Comparison of ENCODE assay signal across 15 cellular contexts in genomic region chr5:131274341-131275063, GRCh38. TPM values are rescaled to one million over a fixed set of nuclear protein-coding genes. Genes with fewer than 3 reads are reported as not detected.
DNase-seq lines count a peak whose midpoint lies in the region; ATAC-seq, FAIRE-seq and TF ChIP-seq lines count a peak whose summit lies in the region.
"Had no signal": no experiment of that assay in that cellular context is flagged by ENCODE, and none has a peak within 500 bp of the region (broad histone marks: within the 10 kb centered on the region; RNA-seq: fewer than 3 reads in every experiment).

No MANE protein-coding gene starts in this region.

- peak overlapping the region; percentile 80 for H3K4me3 Mint-ChIP-seq in activated CD4-positive, alpha-beta T cell treated with anti-CD3 and anti-CD28 coated beads, Interleukin-2, amount 10 ng/mL, durations not matched to agents 24 days and 14 days
- H3K4me3 Mint-ChIP-seq in activated T-helper 17 cell treated with anti-CD3 and anti-CD28 coated beads, Interleukin-2, amount 50 U/mL, for 72 hours: peak overlapping the region; percentile 83
- H3K4me3 Mint-ChIP-seq: nephron had no signal

- peaks cover 64% of the 10 kb centered on the region for H3K4me1 Mint-ChIP-seq in activated CD4-positive, alpha-beta T cell treated with anti-CD3 and anti-CD28 coated beads, Interleukin-2, amount 10 ng/mL, durations not matched to agents 24 days and 14 days
- peaks cover 49% of the 10 kb centered on the region for H3K4me1 Mint-ChIP-seq in activated T-helper 17 cell treated with anti-CD3 and anti-CD28 coated beads, Interleukin-2, amount 50 U/mL, for 72 hours

- no peaks in the 10 kb centered on the region for H3K9me3 ChIP-seq in spleen
- H3K9me3 ChIP-seq: SJCRH30, tibial nerve had no signal

- DNase-seq in activated CD4-positive, alpha-beta T cell treated with anti-CD3 and anti-CD28 coated beads, Interleukin-2, amount 10 ng/mL, durations not matched to agents 24 days and 14 days: peak; percentile 66
- DNase-seq in activated CD4-positive, alpha-beta T cell treated with anti-CD3 and anti-CD28 coated beads, Interleukin-2, amount 50 U/mL, for 4 hours: no peak
- DNase-seq in spleen: no peak
- no peak for DNase-seq in HTR-8/SVneo (ENCODE audit: insufficient read length, low spot score)
- DNase-seq in NCI-H2196 (lab: John Stamatoyannopoulos, UW; ENCODE audit: unreplicated experiment): no peak
- DNase-seq in SK-N-DZ (ENCODE audit: low spot score): no peak
- DNase-seq: foreskin fibroblast, NCI-H1417 treated with DMSO at 0.1 percent for 48 hours, SJCRH30 had no signal

- no peak for TF ChIP-seq CTCF in spleen (IDR thresholded peaks at IDR 0.05 in 8 of 11, conservative IDR thresholded peaks at IDR 0.05 in 3 of 11)

- peaks cover 43 to 98% (median 92%) of the 10 kb centered on the region in 6 donors for H3K4me1 ChIP-seq in spleen
- H3K4me1 ChIP-seq: SJCRH30 had no signal

- no peaks in the 10 kb centered on the region for H3K27me3 Mint-ChIP-seq in activated CD4-positive, alpha-beta T cell treated with anti-CD3 and anti-CD28 coated beads, Interleukin-2, amount 10 ng/mL, durations not matched to agents 24 days and 14 days
- H3K27me3 Mint-ChIP-seq in activated T-helper 17 cell treated with anti-CD3 and anti-CD28 coated beads, Interleukin-2, amount 50 U/mL, for 72 hours: no peaks in the 10 kb centered on the region

- peak overlapping the region in 1 of 8 donors; percentile 21 for H3K4me3 ChIP-seq in spleen
- H3K4me3 ChIP-seq: SJCRH30, tibial nerve had no signal

- no peak for TF ChIP-seq POLR2A in spleen (IDR thresholded peaks at IDR 0.05)

- H3K9me3 Mint-ChIP-seq in activated CD4-positive, alpha-beta T cell treated with anti-CD3 and anti-CD28 coated beads, Interleukin-2, amount 10 ng/mL, durations not matched to agents 24 days and 14 days: no peaks in the 10 kb centered on the region
- H3K9me3 Mint-ChIP-seq in activated T-helper 17 cell treated with anti-CD3 and anti-CD28 coated beads, Interleukin-2, amount 50 U/mL, for 72 hours: no peaks in the 10 kb centered on the region
- H3K9me3 Mint-ChIP-seq: nephron had no signal

- 52 to 59% (median 57%) methylated on average over 6 of the region's 6 CpGs for WGBS in spleen, 5 donors

- ATAC-seq in HG02938 (IDR thresholded peaks at IDR 0.05; ENCODE audit: unreplicated experiment): peak; percentile 29
- ATAC-seq in activated T-helper 17 cell treated with anti-CD3 and anti-CD28 coated beads, Interleukin-2, amount 50 U/mL, for 72 hours (replicated peaks): peak; percentile 42

- H3K36me3 Mint-ChIP-seq in activated CD4-positive, alpha-beta T cell treated with anti-CD3 and anti-CD28 coated beads, Interleukin-2, amount 10 ng/mL, durations not matched to agents 24 days and 14 days (ENCODE audit: low read depth): peaks cover 34% of the 10 kb centered on the region
- peaks cover 83% of the 10 kb centered on the region for H3K36me3 Mint-ChIP-seq in activated T-helper 17 cell treated with anti-CD3 and anti-CD28 coated beads, Interleukin-2, amount 50 U/mL, for 72 hours (ENCODE audit: low read depth)

- FAIRE-seq in HTR-8/SVneo (lab: Jason Lieb, UNC): no peak
- FAIRE-seq: A204.1, keratinocyte had no signal

- H3K27ac ChIP-seq in spleen: peak overlapping the region in 7 of 8 donors; percentile 55 to 100 (median 98)
- H3K27ac ChIP-seq: SJCRH30, tibial nerve had no signal

- intact Hi-C loops in activated CD4-positive, alpha-beta T cell treated with anti-CD3 and anti-CD28 coated beads, Interleukin-2, amount 10 ng/mL, durations not matched to agents 24 days and 14 days (cut with micrococcal nuclease): loop anchor here (1.0 to 5.0 kb wide), 2 partner anchors 11 to 748 kb away; no protein-coding TSS in a partner anchor
- intact Hi-C loops in spleen (cut with DNase I; ENCODE audit: low total_unique reads): loop anchor here (10.0 kb wide), 1 partner anchor 110 kb away; no protein-coding TSS in a partner anchor

- peak overlapping the region; percentile 93 for H3K27ac Mint-ChIP-seq in activated CD4-positive, alpha-beta T cell treated with anti-CD3 and anti-CD28 coated beads, Interleukin-2, amount 10 ng/mL, durations not matched to agents 24 days and 14 days
- peak overlapping the region; percentile 88 for H3K27ac Mint-ChIP-seq in activated T-helper 17 cell treated with anti-CD3 and anti-CD28 coated beads, Interleukin-2, amount 50 U/mL, for 72 hours
- H3K27ac Mint-ChIP-seq: nephron had no signal

- no peaks in the 10 kb centered on the region for H3K36me3 ChIP-seq in spleen
- H3K36me3 ChIP-seq: SJCRH30, tibial nerve had no signal

- H3K27me3 ChIP-seq in spleen (replicated peaks in 1 of 7): no peaks in the 10 kb centered on the region
- H3K27me3 ChIP-seq: SJCRH30, tibial nerve had no signal

RNA-seq across cellular contexts. Expression of gene CDC42SE2, which starts 10.6 kb away (rescaled TPM):
- 96.2 and 99.0 TPM in 2 replicates for total RNA-seq in activated CD4-positive, alpha-beta T cell treated with anti-CD3 and anti-CD28 coated beads, Interleukin-2, amount 10 ng/mL, durations not matched to agents 24 days and 14 days
- 100 to 1,000 TPM; 107 to 110 TPM for total RNA-seq in activated T-helper 17 cell treated with anti-CD3 and anti-CD28 coated beads, Interleukin-2, amount 50 U/mL, for 72 hours
- 100 to 1,000 TPM in 5 of 7 donors, 10 to 100 TPM in 2; 85.3 to 128 (median 113) TPM for total RNA-seq in spleen
- 10 to 100 TPM; 49.6 to 64.6 (median 56.7) TPM for polyA plus RNA-seq in spleen
- 13.8 and 14.2 TPM in 2 replicates for polyA plus RNA-seq in SK-N-DZ (2014; cell fraction: cytosol; rRNA removed)
- 9.7 TPM in 2 replicates for polyA plus RNA-seq in SK-N-DZ (2014; cell fraction: nucleus; rRNA removed)
